In genomic region chr12:12387521-12387920, GRCh38 we compare ENCODE assay signal across 12 cellular contexts. TPM values are rescaled to one million over a fixed set of nuclear protein-coding genes. Genes with fewer than 3 reads are reported as not detected.
A peak's percentile ranks its signal among the peaks of the same experiment; 100 is the strongest.
DNase-seq lines count a peak whose midpoint lies in the region; ATAC-seq, FAIRE-seq and TF ChIP-seq lines count a peak whose summit lies in the region.
"Had no signal": no experiment of that assay in that cellular context is flagged by ENCODE, and none has a peak within 500 bp of the region (broad histone marks: within the 10 kb centered on the region; RNA-seq: fewer than 3 reads in every experiment).

No MANE protein-coding gene starts in this region.

- H3K36me3 Mint-ChIP-seq in activated CD4-positive, alpha-beta memory T cell treated with anti-CD3 and anti-CD28 coated beads, Interleukin-2, amount 10 ng/mL, durations not matched to agents 7 days and 5 days (ENCODE audit: low read depth) = peaks cover 53% of the 10 kb centered on the region

- H3K36me3 ChIP-seq in testis (ENCODE audit: low read depth, missing control alignments) = no peaks in the 10 kb centered on the region
- H3K36me3 ChIP-seq in kidney (ENCODE audit: control insufficient read depth in 1 of 2, insufficient read depth in 2 of 2, low read length in 2 of 2) = no peaks in the 10 kb centered on the region

- FAIRE-seq in kidney (lab: Jason Lieb, UNC) = no peak

- H3K4me1 ChIP-seq in testis (no peaks in the 10 kb centered on the region), kidney (ENCODE audit: control insufficient read depth in 1 of 2, insufficient read depth in 1 of 2, low read depth in 1 of 2, low read length in 2 of 2) (no peaks in the 10 kb centered on the region)

- no peak for ATAC-seq in GM18873 (IDR thresholded peaks at IDR 0.05; ENCODE audit: low FRiP score, unreplicated experiment)

- H3K9me3 ChIP-seq in testis (no peaks in the 10 kb centered on the region), kidney (ENCODE audit: control insufficient read depth in 1 of 2, low read length in 2 of 2) (no peaks in the 10 kb centered on the region)

- CTCF ChIA-PET in activated CD4-positive, alpha-beta memory T cell treated with anti-CD3 and anti-CD28 coated beads, Interleukin-2, amount 10 ng/mL, durations not matched to agents 7 days and 5 days (lab: Charles Lee) = interaction anchor here (1.0 to 1.4 kb wide), 2 partner anchors 11 to 87 kb away, joined by 3 to 4 read pairs; no protein-coding TSS in a partner anchor

- no peak for TF ChIP-seq CTCF in testis (IDR thresholded peaks at IDR 0.05)
- TF ChIP-seq CTCF in kidney (IDR thresholded peaks at IDR 0.05; ENCODE audit: borderline replicate concordance, extremely low read depth, insufficient read depth) = no peak

- H3K27me3 ChIP-seq in testis = no peaks in the 10 kb centered on the region

- no peak for TF ChIP-seq POLR2A in testis (IDR thresholded peaks at IDR 0.05)

- H3K4me3 ChIP-seq in testis (no peak overlapping the region), kidney (ENCODE audit: low read length in 2 of 2) (no peak overlapping the region)

- no peak overlapping the region for H3K9ac ChIP-seq in kidney (ENCODE audit: low read length in 2 of 2)

- no peak overlapping the region for H3K4me3 Mint-ChIP-seq in activated CD4-positive, alpha-beta memory T cell treated with anti-CD3 and anti-CD28 coated beads, Interleukin-2, amount 10 ng/mL, durations not matched to agents 7 days and 5 days

- no peaks in the 10 kb centered on the region for H3K27me3 Mint-ChIP-seq in activated CD4-positive, alpha-beta memory T cell treated with anti-CD3 and anti-CD28 coated beads, Interleukin-2, amount 10 ng/mL, durations not matched to agents 7 days and 5 days

- WGBS in testis, 2 donors = 79 to 87% methylated on average over 3 of the region's 3 CpGs

- no peak overlapping the region for H3K27ac ChIP-seq in testis
- H3K27ac ChIP-seq in kidney (ENCODE audit: low read depth in 2 of 2, low read length in 2 of 2) = no peak overlapping the region
- H3K27ac ChIP-seq: VCaP had no signal

- H3K27ac Mint-ChIP-seq in activated CD4-positive, alpha-beta memory T cell treated with anti-CD3 and anti-CD28 coated beads, Interleukin-2, amount 10 ng/mL, durations not matched to agents 7 days and 5 days = peak overlapping the region; percentile 71

- peak; percentile 27 for DNase-seq in AG08396 (ENCODE audit: low spot score)
- peak; percentile 26 for DNase-seq in GM04504 (ENCODE audit: low read depth)
- no peak for DNase-seq in activated CD4-positive, alpha-beta memory T cell treated with anti-CD3 and anti-CD28 coated beads, Interleukin-2, amount 10 ng/mL, durations not matched to agents 7 days and 5 days
- DNase-seq in fibroblast of the conjunctiva (ENCODE audit: low read depth) = peak; percentile 40
- DNase-seq in stimulated activated CD4-positive, alpha-beta T cell treated with anti-CD3 and anti-CD28 coated beads, Interleukin-15, amount 100 ng/mL, for 24 hours = no peak
- no peak for DNase-seq in testis
- DNase-seq in kidney = no peak
- DNase-seq: anterior cingulate cortex, DMS153, NCI-H1092 treated with DMSO at 0.1 percent for 48 hours had no signal

- H3K9me3 Mint-ChIP-seq in activated CD4-positive, alpha-beta memory T cell treated with anti-CD3 and anti-CD28 coated beads, Interleukin-2, amount 10 ng/mL, durations not matched to agents 7 days and 5 days = peaks cover 3% of the 10 kb centered on the region

- POLR2A ChIA-PET in activated CD4-positive, alpha-beta memory T cell treated with anti-CD3 and anti-CD28 coated beads, Interleukin-2, amount 10 ng/mL, durations not matched to agents 7 days and 5 days (lab: Charles Lee) = interaction anchor here (0.8 to 5.2 kb wide), 11 partner anchors 16 to 338 kb away, joined by 3 to 90 read pairs (median 5); partner anchors contain the start of gene DUSP16

- H3K4me1 Mint-ChIP-seq in activated CD4-positive, alpha-beta memory T cell treated with anti-CD3 and anti-CD28 coated beads, Interleukin-2, amount 10 ng/mL, durations not matched to agents 7 days and 5 days = peaks cover 70% of the 10 kb centered on the region

- intact Hi-C loops in testis (cut with DNase I; ENCODE audit: low total_unique reads) (loop anchor here (10.0 kb wide), 1 partner anchor 177 kb away; the partner anchor contains the start of gene DUSP16), kidney (cut with DNase I) (no loop called here)

RNA-seq across cellular contexts. Expression of gene BORCS5, which starts 30.6 kb away (rescaled TPM):
- 10 to 100 TPM; 30.9 to 32.4 TPM for total RNA-seq in activated CD4-positive, alpha-beta memory T cell treated with anti-CD3 and anti-CD28 coated beads, Interleukin-2, amount 10 ng/mL, durations not matched to agents 7 days and 5 days
- total RNA-seq in testis (10 to 100 TPM; 22.8 to 46.3 TPM), kidney (14.0 TPM)
- polyA plus RNA-seq in testis (ENCODE audit: insufficient read depth, low read depth, low replicate concordance) (20.3 TPM), kidney (ENCODE audit: insufficient read depth, low read depth, low replicate concordance) (11.2 TPM)

RNA-seq across cellular contexts. Expression of gene MANSC1, which starts 37.5 kb away (rescaled TPM):
- total RNA-seq in activated CD4-positive, alpha-beta memory T cell treated with anti-CD3 and anti-CD28 coated beads, Interleukin-2, amount 10 ng/mL, durations not matched to agents 7 days and 5 days = under 1 TPM; 0.10 to 0.15 TPM
- 10 to 100 TPM; 24.0 to 24.7 TPM for total RNA-seq in testis
- polyA plus RNA-seq in testis (ENCODE audit: insufficient read depth, low read depth, low replicate concordance) = 30.3 TPM
- total RNA-seq in kidney = 38.7 TPM
- 14.1 TPM for polyA plus RNA-seq in kidney (ENCODE audit: insufficient read depth, low read depth, low replicate concordance)

Comparison
In these comparisons a context has a peak if more than half of its experiments do, and no peak if none do; other contexts are left out.
1. DNase-seq: peak in AG08396 (single experiment), GM04504 (single experiment) and fibroblast of the conjunctiva (single experiment); none in activated CD4-positive, alpha-beta memory T cell treated with anti-CD3 and anti-CD28 coated beads, Interleukin-2, amount 10 ng/mL, durations not matched to agents 7 days and 5 days (single experiment), stimulated activated CD4-positive, alpha-beta T cell treated with anti-CD3 and anti-CD28 coated beads, Interleukin-15, amount 100 ng/mL, for 24 hours (single experiment), testis (single experiment) and kidney (single experiment).
2. RNA of gene MANSC1, which starts 37.5 kb away (total RNA-seq): 38.7 TPM in kidney (single experiment) and 24.0 to 24.7 TPM in testis; 0.10 to 0.15 TPM in activated CD4-positive, alpha-beta memory T cell treated with anti-CD3 and anti-CD28 coated beads, Interleukin-2, amount 10 ng/mL, durations not matched to agents 7 days and 5 days; every median in the first group is over 10 times any median in the second.